ENCODE assay signal across 30 cellular contexts in the genomic region with DNA sequence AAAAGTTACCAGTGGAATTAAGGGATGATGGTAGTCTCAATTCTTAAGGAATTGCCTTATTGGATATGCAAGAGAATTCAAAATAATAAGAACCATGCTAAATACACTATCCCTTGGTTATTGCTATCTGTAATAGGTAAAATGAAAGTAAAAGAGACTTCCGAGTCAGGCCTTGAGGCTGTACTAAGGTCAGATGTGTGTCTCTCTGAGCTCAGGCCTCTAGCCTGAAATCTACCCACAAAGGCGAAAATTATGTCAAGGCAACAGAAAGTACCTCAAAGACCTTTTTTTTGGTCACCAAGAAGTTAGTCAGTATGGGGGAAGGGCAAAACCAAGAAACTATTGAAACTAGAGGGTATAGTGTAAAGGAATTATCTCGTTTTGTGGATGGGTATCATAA.
"Had no signal": no experiment of that assay in that cellular context is flagged by ENCODE, and none has a peak within 500 bp of the region (broad histone marks: within the 10 kb centered on the region; RNA-seq: fewer than 3 reads in every experiment).

No MANE protein-coding gene starts in this region.

- H3K4me1 Mint-ChIP-seq: immature natural killer cell; naive B cell; natural killer cell; stimulated activated naive B cell treated with anti-CD40 and anti-IgM and Interleukin-4, amounts not matched to agents 10 μg/mL and 1 μg/mL and 100 μg/mL, for 72 hours had no signal

- H3K9me3 ChIP-seq: left ventricle myocardium inferior, neutrophil, ovary, right atrium auricular region, right lobe of liver, suprapubic skin, thoracic aorta, tibial artery, upper lobe of right lung had no signal

- H3K27ac ChIP-seq: left ventricle myocardium inferior, neural progenitor cell, neutrophil, ovary, right atrium auricular region, right lobe of liver, suprapubic skin, thoracic aorta, tibial artery, upper lobe of right lung had no signal

- FAIRE-seq: islet of Langerhans, kidney, urothelium cell line had no signal

- H3K4me3 Mint-ChIP-seq: immature natural killer cell; mesothelial cell of epicardium; naive B cell; natural killer cell; nephron progenitor cell; neural progenitor cell; stimulated activated naive B cell treated with anti-CD40 and anti-IgM and Interleukin-4, amounts not matched to agents 10 μg/mL and 1 μg/mL and 100 μg/mL, for 72 hours had no signal

- H3K4me1 ChIP-seq: left ventricle myocardium inferior, neural progenitor cell, right atrium auricular region, right lobe of liver, tibial artery had no signal

- H3K27me3 ChIP-seq: neural progenitor cell, neutrophil, ovary, right atrium auricular region, right lobe of liver, suprapubic skin, tibial artery, upper lobe of right lung had no signal

- H3K27ac Mint-ChIP-seq: naive B cell; natural killer cell; nephron progenitor cell; neural progenitor cell; progenitor cell of endocrine pancreas; stimulated activated naive B cell treated with anti-CD40 and anti-IgM and Interleukin-4, amounts not matched to agents 10 μg/mL and 1 μg/mL and 100 μg/mL, for 72 hours had no signal

- H3K4me3 ChIP-seq: left ventricle myocardium inferior, lung, neural progenitor cell, ovary, right atrium auricular region, right lobe of liver, suprapubic skin, thoracic aorta, tibial artery, upper lobe of right lung had no signal

- DNase-seq: hippocampal formation; immature natural killer cell; kidney; left colon; left ventricle myocardium inferior; mesendoderm; naive B cell; natural killer cell; nephron progenitor cell; ovary; right lobe of liver; stimulated activated CD4-positive, alpha-beta T cell treated with anti-CD3 and anti-CD28 coated beads, Interleukin-12 subunit alpha, Interleukin-12 subunit beta, amount 100 ng/mL, for 4 hours; stimulated activated CD4-positive, alpha-beta T cell treated with anti-CD3 and anti-CD28 coated beads, Interleukin-15, amount 100 ng/mL, for 24 hours; stimulated activated CD4-positive, alpha-beta T cell treated with anti-CD3 and anti-CD28 coated beads, Interleukin-2, amount 100 ng/mL, for 24 hours; stimulated activated CD4-positive, alpha-beta T cell treated with anti-CD3 and anti-CD28 coated beads, Interleukin-4, amount 100 ng/mL, for 1 hour; stimulated activated naive B cell treated with anti-CD40 and anti-IgM and Interleukin-4, amounts not matched to agents 10 μg/mL and 1 μg/mL and 100 μg/mL, for 72 hours; stimulated activated naive CD8-positive, alpha-beta T cell treated with anti-CD3 and anti-CD28 coated beads, Interleukin-15, Interleukin-2, amounts not matched to agents 100 U/mL and 50 U/mL, for 24 hours; tibial artery; trophoblast cell; upper lobe of right lung had no signal

- ATAC-seq: left colon; natural killer cell; stimulated activated naive B cell treated with anti-CD40 and anti-IgM and Interleukin-4, amounts not matched to agents 10 μg/mL and 1 μg/mL and 100 μg/mL, for 72 hours; stimulated activated naive CD8-positive, alpha-beta T cell treated with anti-CD3 and anti-CD28 coated beads, Interleukin-15, Interleukin-2, amounts not matched to agents 100 U/mL and 50 U/mL, for 24 hours; upper lobe of right lung had no signal

- H3K36me3 ChIP-seq: left ventricle myocardium inferior, neural progenitor cell, neutrophil, ovary, right atrium auricular region, right lobe of liver, suprapubic skin, thoracic aorta, tibial artery, upper lobe of right lung had no signal

- H3K27me3 Mint-ChIP-seq: naive B cell; stimulated activated naive B cell treated with anti-CD40 and anti-IgM and Interleukin-4, amounts not matched to agents 10 μg/mL and 1 μg/mL and 100 μg/mL, for 72 hours had no signal
